Comparison of ENCODE assay signal across 14 cellular contexts in the genomic region with DNA sequence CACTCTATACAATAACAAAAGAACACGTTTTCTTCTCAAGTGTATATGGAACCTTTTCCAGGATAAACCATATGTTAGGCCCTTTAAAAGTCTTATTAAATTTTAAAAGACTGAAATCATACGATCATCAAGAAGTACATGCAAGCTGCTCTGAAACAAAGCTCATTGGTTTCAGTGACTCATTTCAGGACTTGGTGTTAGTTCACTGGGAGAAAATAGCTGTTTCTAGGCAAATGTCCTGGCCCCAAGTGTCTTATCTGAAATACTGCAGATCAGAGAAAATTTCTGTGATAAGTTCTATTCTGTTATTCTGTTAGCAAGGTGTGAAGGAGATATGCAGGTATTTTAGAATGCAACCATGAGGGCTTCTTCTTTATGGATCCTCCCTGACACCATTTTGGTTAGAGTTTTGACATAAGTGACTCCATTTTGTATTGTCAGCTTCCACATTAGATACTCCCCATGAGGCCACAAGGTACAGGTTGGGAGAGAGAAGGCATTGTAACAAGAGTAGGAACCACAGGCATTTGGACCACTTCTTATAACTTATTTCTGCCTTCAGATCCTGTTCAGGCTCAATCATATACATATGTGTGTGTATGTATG. TPM values are rescaled to one million over a fixed set of nuclear protein-coding genes. Genes with fewer than 3 reads are reported as not detected.
DNase-seq lines count a peak whose midpoint lies in the region; ATAC-seq and TF ChIP-seq lines count a peak whose summit lies in the region.
"Had no signal": no experiment of that assay in that cellular context is flagged by ENCODE, and none has a peak within 500 bp of the region (broad histone marks: within the 10 kb centered on the region; RNA-seq: fewer than 3 reads in every experiment).

No MANE protein-coding gene starts in this region.

- DNase-seq in GM10248 (ENCODE audit: extremely low spot score) = peak; percentile 46
- DNase-seq in NCI-H2107 treated with DMSO at 0.1 percent for 48 hours (lab: John Stamatoyannopoulos, UW; ENCODE audit: unreplicated experiment) = no peak
- DNase-seq in stimulated activated CD4-positive, alpha-beta T cell treated with anti-CD3 and anti-CD28 coated beads, Interleukin-12 subunit alpha, Interleukin-12 subunit beta, amount 100 ng/mL, for 4 hours = no peak
- no peak for DNase-seq in left ventricle myocardium superior
- no peak for DNase-seq in cerebellum (ENCODE audit: low spot score)
- DNase-seq: activated CD4-positive, alpha-beta memory T cell treated with anti-CD3 and anti-CD28 coated beads for 36 hours; effector memory CD4-positive, alpha-beta T cell; NCI-H2081; NCI-H526 treated with DMSO at 0.1 percent for 48 hours; stimulated activated CD4-positive, alpha-beta T cell treated with anti-CD3 and anti-CD28 coated beads, Interleukin-4, amount 100 ng/mL, for 4 hours had no signal

- CTCF ChIA-PET in GM10248 (lab: Yijun Ruan, JAX) = interaction anchor here (0.9 to 2.1 kb wide), 4 partner anchors 11 to 86 kb away, joined by 3 to 5 read pairs (median 3); no protein-coding TSS in a partner anchor

- no peak for TF ChIP-seq CTCF in GM10248 (IDR thresholded peaks at IDR 0.05; ENCODE audit: control extremely low read depth, extremely low read depth, low read depth, missing control alignments)

- intact Hi-C loops in left ventricle myocardium superior (cut with micrococcal nuclease) = no loop called here

- ATAC-seq in GM19043 (IDR thresholded peaks at IDR 0.05; ENCODE audit: low read depth, unreplicated experiment) (peak; percentile 74), HG02852 (IDR thresholded peaks at IDR 0.05; ENCODE audit: unreplicated experiment) (peak; percentile 94), HG03575 (IDR thresholded peaks at IDR 0.05; ENCODE audit: extremely low read depth, insufficient number of reproducible peaks, low FRiP score, unreplicated experiment) (peak; percentile 57), left ventricle myocardium superior (no peak)
- ATAC-seq: Panc1 had no signal

- POLR2A ChIA-PET in GM10248 (lab: Yijun Ruan, JAX) = no interaction called here

RNA-seq across cellular contexts. Expression of gene CCDC180, which starts 7.5 kb away (rescaled TPM):
- total RNA-seq in left ventricle myocardium superior (2.8 TPM), cerebellum (14.2 TPM)
